Comparison of ENCODE assay signal across 1 cellular context in the genomic region with DNA sequence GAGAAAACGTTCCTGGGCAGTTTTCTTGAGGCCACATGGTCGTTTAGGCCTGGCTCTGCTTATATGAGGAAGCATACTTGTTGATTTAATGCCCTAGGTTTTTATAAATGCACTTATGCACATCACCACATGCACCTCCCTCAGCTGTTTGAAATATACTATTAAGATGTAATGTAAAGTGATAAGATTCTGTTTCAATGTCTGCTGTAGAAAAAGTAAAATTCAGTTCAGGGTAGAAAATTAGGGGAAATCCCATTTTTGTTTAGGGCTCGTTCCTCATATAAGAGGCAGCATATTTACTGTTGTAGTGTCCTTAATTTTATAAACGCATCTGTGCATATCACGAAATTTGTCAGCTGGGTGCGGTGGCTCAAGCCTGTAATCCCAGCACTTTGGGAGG.
TF ChIP-seq lines count a peak whose summit lies in the region.

No MANE protein-coding gene starts in this region.

TF ChIP-seq in GM12878, 131 proteins besides CTCF, POLR2A, EP300 and RAD21:
- TF ChIP-seq PML (IDR thresholded peaks at IDR 0.05; ENCODE audit: low read length), result 0 out of 2 replicates have a peak, but pooled peaks have one; percentile 45
- TF ChIP-seq EZH2 (IDR thresholded peaks at IDR 0.05; ENCODE audit: borderline replicate concordance, control insufficient read depth, low read depth, low read length), result no peak
